ENCODE assay signal across 20 cellular contexts in the genomic region with DNA sequence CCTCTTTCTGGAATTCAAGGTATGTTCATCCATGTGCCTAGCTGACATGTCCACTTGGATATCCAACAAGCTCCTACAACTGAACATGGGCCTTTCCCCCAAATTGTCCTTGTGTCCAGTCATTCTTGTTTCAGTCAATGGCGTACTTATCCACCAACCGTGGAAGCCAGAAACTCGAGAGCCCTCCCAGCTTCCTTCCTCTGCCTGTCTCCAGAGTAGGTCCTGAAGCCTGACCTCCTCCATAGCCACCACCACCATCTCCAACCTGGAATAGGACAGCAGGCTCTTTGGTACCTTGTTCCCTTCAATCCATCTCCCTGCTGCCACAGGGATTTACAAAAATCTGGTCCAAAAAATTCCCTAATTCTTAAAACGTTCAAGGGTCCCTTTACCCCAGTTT.
DNase-seq lines count a peak whose midpoint lies in the region; ATAC-seq and TF ChIP-seq lines count a peak whose summit lies in the region.
"Had no signal": no experiment of that assay in that cellular context is flagged by ENCODE, and none has a peak within 500 bp of the region (broad histone marks: within the 10 kb centered on the region; RNA-seq: fewer than 3 reads in every experiment).

No MANE protein-coding gene starts in this region.

- H3K9me3 ChIP-seq in sigmoid colon: no peaks in the 10 kb centered on the region
- H3K9me3 ChIP-seq: BLaER1 treated with 17β-estradiol and CSF1 and Interleukin-3, amounts not matched to agents 10 nM and 100 nM had no signal

- H3K27ac Mint-ChIP-seq in GM23338 (no peak overlapping the region), brain (peak overlapping the region in 3 of 5 experiments; percentile 22 to 40 (median 39)), nephron (peak overlapping the region; percentile 56 to 75 (median 74))
- H3K27ac Mint-ChIP-seq: CD8-positive, alpha-beta T cell had no signal

- intact Hi-C loops in sigmoid colon (cut with DNase I): no loop called here

- H2AFZ ChIP-seq in GM23338: peak overlapping the region; percentile 25; the same call in 1 of the 2 replicates
- H2AFZ ChIP-seq: GM23248 had no signal

- H3K4me3 ChIP-seq in GM23338 (no peak overlapping the region), sigmoid colon (no peak overlapping the region)
- H3K4me3 ChIP-seq: BLaER1 treated with 17β-estradiol and CSF1 and Interleukin-3, amounts not matched to agents 10 nM and 100 nM; GM23248 had no signal

- no peaks in the 10 kb centered on the region for H3K27me3 ChIP-seq in GM23338 (ENCODE audit: insufficient read depth)
- H3K27me3 ChIP-seq in sigmoid colon: no peaks in the 10 kb centered on the region
- H3K27me3 ChIP-seq: BLaER1 treated with 17β-estradiol and CSF1 and Interleukin-3, amounts not matched to agents 10 nM and 100 nM had no signal

- no peaks in the 10 kb centered on the region; the same call in 1 of the 3 replicates for H3K9me3 Mint-ChIP-seq in GM23338
- peaks cover 0 to 10% (median 4%) of the 10 kb centered on the region in 5 experiments for H3K9me3 Mint-ChIP-seq in brain
- peaks cover 3% of the 10 kb centered on the region for H3K9me3 Mint-ChIP-seq in nephron
- H3K9me3 Mint-ChIP-seq: CD8-positive, alpha-beta T cell had no signal

- 0 out of 2 replicates have a peak, but pooled peaks cover 3% of the 10 kb centered on the region for H3K4me1 ChIP-seq in GM23338 (ENCODE audit: insufficient read depth)
- peaks cover 0 to 35% (median 32%) of the 10 kb centered on the region in 4 donors for H3K4me1 ChIP-seq in sigmoid colon

- H3K4me2 ChIP-seq in GM23338: no peak overlapping the region
- H3K4me2 ChIP-seq: BLaER1 treated with 17β-estradiol and CSF1 and Interleukin-3, amounts not matched to agents 10 nM and 100 nM had no signal

- WGBS in sigmoid colon, 2 donors: 87 to 92% methylated on average over 4 of the region's 4 CpGs

- H3K27me3 Mint-ChIP-seq in GM23338 (ENCODE audit: insufficient read depth, low read depth, poor library complexity) (peaks cover 8% of the 10 kb centered on the region), brain (peaks cover 2% of the 10 kb centered on the region), nephron (ENCODE audit: low read depth) (no peaks in the 10 kb centered on the region)

- ATAC-seq in GM23338 (no peak), HG02884 (IDR thresholded peaks at IDR 0.05; ENCODE audit: unreplicated experiment) (no peak), HG03025 (IDR thresholded peaks at IDR 0.05; ENCODE audit: low FRiP score, unreplicated experiment) (no peak)
- ATAC-seq: CD8-positive, alpha-beta T cell; HCT116; HepG2 had no signal

- H3K4me1 Mint-ChIP-seq in GM23338 (no peaks in the 10 kb centered on the region; the same call in 2 of the 3 replicates), brain (peaks cover 32% of the 10 kb centered on the region), nephron (peaks cover 17% of the 10 kb centered on the region)

- peaks cover 2% of the 10 kb centered on the region; the same call in 1 of the 3 replicates for H3K36me3 Mint-ChIP-seq in GM23338 (ENCODE audit: low read depth)
- no peaks in the 10 kb centered on the region for H3K36me3 Mint-ChIP-seq in brain
- no peaks in the 10 kb centered on the region for H3K36me3 Mint-ChIP-seq in nephron (ENCODE audit: low read depth)
- H3K36me3 Mint-ChIP-seq: CD8-positive, alpha-beta T cell had no signal

- TF ChIP-seq POLR2A in sigmoid colon (IDR thresholded peaks at IDR 0.05): no peak

- H4K20me1 ChIP-seq in GM23338 (replicated peaks; ENCODE audit: insufficient read depth): no peaks in the 10 kb centered on the region
- H4K20me1 ChIP-seq: BLaER1 treated with 17β-estradiol and CSF1 and Interleukin-3, amounts not matched to agents 10 nM and 100 nM had no signal

- H3K4me3 Mint-ChIP-seq in GM23338 (no peak overlapping the region), brain (no peak overlapping the region), nephron (no peak overlapping the region)
- H3K4me3 Mint-ChIP-seq: CD8-positive, alpha-beta T cell had no signal

- H3K27ac ChIP-seq in GM23338 (ENCODE audit: low read depth): no peak overlapping the region
- no peak overlapping the region for H3K27ac ChIP-seq in sigmoid colon
- H3K27ac ChIP-seq: BLaER1 treated with 17β-estradiol and CSF1 and Interleukin-3, amounts not matched to agents 10 nM and 100 nM; GM23248 had no signal

- no peak for TF ChIP-seq EP300 in sigmoid colon (IDR thresholded peaks at IDR 0.05)

- 0 out of 2 replicates have a peak, but pooled peaks cover 5% of the 10 kb centered on the region for H3K9me2 ChIP-seq in GM23338 (ENCODE audit: insufficient read depth)

- H3K79me2 ChIP-seq in GM23338 (replicated peaks; ENCODE audit: insufficient read depth): no peaks in the 10 kb centered on the region

- H3F3A ChIP-seq in GM23338 (replicated peaks; ENCODE audit: low read depth): no peaks in the 10 kb centered on the region

- H3K36me3 ChIP-seq in GM23338 (ENCODE audit: insufficient read depth) (no peaks in the 10 kb centered on the region), sigmoid colon (no peaks in the 10 kb centered on the region)
- H3K36me3 ChIP-seq: BLaER1 treated with 17β-estradiol and CSF1 and Interleukin-3, amounts not matched to agents 10 nM and 100 nM had no signal

- TF ChIP-seq CTCF in GM23338 (conservative IDR thresholded peaks at IDR 0.05; ENCODE audit: low read depth in 2 of 2) (no peak), brain (conservative IDR thresholded peaks at IDR 0.05) (no peak), nephron (IDR thresholded peaks at IDR 0.05; ENCODE audit: unreplicated experiment in 3 of 3) (no peak), sigmoid colon (IDR thresholded peaks at IDR 0.05) (no peak)

- DNase-seq in GM23338 (ENCODE audit: low spot score): no peak
- DNase-seq in sigmoid colon: peak; percentile 33
- no peak for DNase-seq in stimulated activated CD4-positive, alpha-beta T cell treated with anti-CD3 and anti-CD28 coated beads, Interleukin-12 subunit alpha, Interleukin-12 subunit beta, amount 100 ng/mL, for 4 hours
- DNase-seq: DMS53, KBM-7, NCI-H1105 treated with DMSO at 0.1 percent for 48 hours, NCI-H187, NCI-H2107, NCI-H510A, NCI-H774, SHP77 had no signal

TF ChIP-seq in GM23338, 12 proteins besides CTCF, POLR2A, EP300 and RAD21 (continues in another document):
- no peak for TF ChIP-seq EZH2 (IDR thresholded peaks at IDR 0.05; ENCODE audit: low read depth, unreplicated experiment)
- TF ChIP-seq NANOG (IDR thresholded peaks at IDR 0.05; ENCODE audit: borderline replicate concordance): no peak
- no peak for TF ChIP-seq JUNB (IDR thresholded peaks at IDR 0.05; ENCODE audit: unreplicated experiment)
- TF ChIP-seq, protein P1, sequence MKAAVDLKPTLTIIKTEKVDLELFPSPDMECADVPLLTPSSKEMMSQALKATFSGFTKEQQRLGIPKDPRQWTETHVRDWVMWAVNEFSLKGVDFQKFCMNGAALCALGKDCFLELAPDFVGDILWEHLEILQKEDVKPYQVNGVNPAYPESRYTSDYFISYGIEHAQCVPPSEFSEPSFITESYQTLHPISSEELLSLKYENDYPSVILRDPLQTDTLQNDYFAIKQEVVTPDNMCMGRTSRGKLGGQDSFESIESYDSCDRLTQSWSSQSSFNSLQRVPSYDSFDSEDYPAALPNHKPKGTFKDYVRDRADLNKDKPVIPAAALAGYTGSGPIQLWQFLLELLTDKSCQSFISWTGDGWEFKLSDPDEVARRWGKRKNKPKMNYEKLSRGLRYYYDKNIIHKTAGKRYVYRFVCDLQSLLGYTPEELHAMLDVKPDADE (IDR thresholded peaks at IDR 0.05): no peak
- TF ChIP-seq POLR2AphosphoS5 (IDR thresholded peaks at IDR 0.05; ENCODE audit: low read depth): no peak
- no peak for TF ChIP-seq ZNF331 (CRISPR knock-in tag; IDR thresholded peaks at IDR 0.05; ENCODE audit: low read depth)
- TF ChIP-seq CREB1 (CRISPR knock-in tag; IDR thresholded peaks at IDR 0.05; ENCODE audit: low read depth): no peak
- TF ChIP-seq STAT1 (IDR thresholded peaks at IDR 0.05; ENCODE audit: unreplicated experiment): no peak
- TF ChIP-seq, protein P2, sequence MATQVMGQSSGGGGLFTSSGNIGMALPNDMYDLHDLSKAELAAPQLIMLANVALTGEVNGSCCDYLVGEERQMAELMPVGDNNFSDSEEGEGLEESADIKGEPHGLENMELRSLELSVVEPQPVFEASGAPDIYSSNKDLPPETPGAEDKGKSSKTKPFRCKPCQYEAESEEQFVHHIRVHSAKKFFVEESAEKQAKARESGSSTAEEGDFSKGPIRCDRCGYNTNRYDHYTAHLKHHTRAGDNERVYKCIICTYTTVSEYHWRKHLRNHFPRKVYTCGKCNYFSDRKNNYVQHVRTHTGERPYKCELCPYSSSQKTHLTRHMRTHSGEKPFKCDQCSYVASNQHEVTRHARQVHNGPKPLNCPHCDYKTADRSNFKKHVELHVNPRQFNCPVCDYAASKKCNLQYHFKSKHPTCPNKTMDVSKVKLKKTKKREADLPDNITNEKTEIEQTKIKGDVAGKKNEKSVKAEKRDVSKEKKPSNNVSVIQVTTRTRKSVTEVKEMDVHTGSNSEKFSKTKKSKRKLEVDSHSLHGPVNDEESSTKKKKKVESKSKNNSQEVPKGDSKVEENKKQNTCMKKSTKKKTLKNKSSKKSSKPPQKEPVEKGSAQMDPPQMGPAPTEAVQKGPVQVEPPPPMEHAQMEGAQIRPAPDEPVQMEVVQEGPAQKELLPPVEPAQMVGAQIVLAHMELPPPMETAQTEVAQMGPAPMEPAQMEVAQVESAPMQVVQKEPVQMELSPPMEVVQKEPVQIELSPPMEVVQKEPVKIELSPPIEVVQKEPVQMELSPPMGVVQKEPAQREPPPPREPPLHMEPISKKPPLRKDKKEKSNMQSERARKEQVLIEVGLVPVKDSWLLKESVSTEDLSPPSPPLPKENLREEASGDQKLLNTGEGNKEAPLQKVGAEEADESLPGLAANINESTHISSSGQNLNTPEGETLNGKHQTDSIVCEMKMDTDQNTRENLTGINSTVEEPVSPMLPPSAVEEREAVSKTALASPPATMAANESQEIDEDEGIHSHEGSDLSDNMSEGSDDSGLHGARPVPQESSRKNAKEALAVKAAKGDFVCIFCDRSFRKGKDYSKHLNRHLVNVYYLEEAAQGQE (IDR thresholded peaks at IDR 0.05; ENCODE audit: unreplicated experiment): no peak
- no peak for TF ChIP-seq ZNF114 (CRISPR knock-in tag; IDR thresholded peaks at IDR 0.05)
